Comparison of ENCODE assay signal across 8 cellular contexts in the genomic region with DNA sequence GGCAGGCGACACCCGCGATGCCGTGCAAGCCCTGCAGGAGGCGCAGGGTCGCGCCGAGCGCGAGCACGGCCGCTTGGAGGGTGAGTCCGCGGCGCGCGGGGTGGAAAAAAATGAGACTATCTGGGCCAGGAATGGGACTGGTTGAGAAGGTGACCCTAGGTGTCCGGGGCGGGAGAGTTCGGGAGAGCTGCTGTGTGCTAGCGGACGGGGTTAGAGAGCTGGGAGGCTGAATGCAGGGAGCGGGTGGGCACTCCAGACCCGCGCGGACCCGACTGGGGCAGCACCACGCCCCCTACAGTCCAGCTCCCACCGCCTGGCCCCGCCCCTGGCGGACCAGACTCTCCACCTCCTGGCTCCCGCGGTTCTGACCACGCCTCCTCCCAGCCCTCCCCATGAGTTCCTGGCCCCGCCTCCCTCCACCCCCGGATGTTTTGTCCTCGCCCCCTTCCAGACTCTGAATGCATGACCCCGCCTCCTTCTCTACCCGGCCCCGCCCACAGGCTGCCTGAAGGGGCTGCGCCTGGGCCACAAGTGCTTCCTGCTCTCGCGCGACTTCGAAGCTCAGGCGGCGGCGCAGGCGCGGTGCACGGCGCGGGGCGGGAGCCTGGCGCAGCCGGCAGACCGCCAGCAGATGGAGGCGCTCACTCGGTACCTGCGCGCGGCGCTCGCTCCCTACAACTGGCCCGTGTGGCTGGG. TPM values are rescaled to one million over a fixed set of nuclear protein-coding genes. Genes with fewer than 3 reads are reported as not detected.
DNase-seq lines count a peak whose midpoint lies in the region; ATAC-seq and TF ChIP-seq lines count a peak whose summit lies in the region.

No MANE protein-coding gene starts in this region.

- H3K27me3 ChIP-seq in DOHH2 (ENCODE audit: control insufficient read depth, low read length) = no peaks in the 10 kb centered on the region; the same call in 1 of the 2 replicates
- no peaks in the 10 kb centered on the region for H3K27me3 ChIP-seq in MG63
- H3K27me3 ChIP-seq in adrenal gland = no peaks in the 10 kb centered on the region
- H3K27me3 ChIP-seq in heart left ventricle = peaks cover 0 to 56% (median 20%) of the 10 kb centered on the region in 9 donors
- peaks cover 51% of the 10 kb centered on the region for H3K27me3 ChIP-seq in transverse colon

- TF ChIP-seq EP300 in transverse colon (IDR thresholded peaks at IDR 0.05; ENCODE audit: low read depth) = no peak

- peak overlapping the region; percentile 75 for H3K4me2 ChIP-seq in DOHH2 (ENCODE audit: low read length)

- H3K9me3 ChIP-seq in DOHH2 (ENCODE audit: control insufficient read depth, insufficient read depth, low read length) (no peaks in the 10 kb centered on the region), MG63 (no peaks in the 10 kb centered on the region), adrenal gland (replicated peaks in 1 of 3) (no peaks in the 10 kb centered on the region), heart left ventricle (no peaks in the 10 kb centered on the region), transverse colon (no peaks in the 10 kb centered on the region)

- ATAC-seq in heart left ventricle = peak; percentile 94 to 98 (median 96)

- H3K27ac ChIP-seq in DOHH2 (ENCODE audit: low read depth, low read length) (no peak overlapping the region), adrenal gland (peak overlapping the region in 2 of 5 donors; percentile 76 to 88), heart left ventricle (peak overlapping the region in 9 of 12 donors; percentile 48 to 83 (median 67)), transverse colon (peak overlapping the region; percentile 34 to 83 (median 68))

- TF ChIP-seq POLR2A in adrenal gland (IDR thresholded peaks at IDR 0.05) (peak; percentile 76 to 80), heart left ventricle (IDR thresholded peaks at IDR 0.05) (peak in 1 of 2 donors; percentile 63), transverse colon (IDR thresholded peaks at IDR 0.05) (peak; percentile 22)

- no peaks in the 10 kb centered on the region for H3K79me2 ChIP-seq in DOHH2 (ENCODE audit: control insufficient read depth, low read length)

- WGBS in adrenal gland, 4 donors = 0 to 4% (median 2%) methylated on average over 16 to 65 of the region's 65 CpGs
- 1 to 2% (median 1%) methylated on average over 38 to 65 of the region's 65 CpGs for WGBS in heart left ventricle, 4 donors
- 1% methylated on average over 43 of the region's 65 CpGs; no CpG with 5 or more reads in 1 of the 2 donors for WGBS in transverse colon (ENCODE audit: low coverage in 1 of 2), 2 donors

- intact Hi-C loops in adrenal gland (cut with DNase I) = no loop called here
- intact Hi-C loops in heart left ventricle (cut with DNase I) = no loop called here
- intact Hi-C loops in transverse colon (cut with DNase I; ENCODE audit: low total_unique reads) = no loop called here

- in situ Hi-C loops in transverse colon (cut with MboI; ENCODE audit: low pct_ligation_motif_present in 1 of 4, low pct_unique_long_range_greater_than_20kb in 1 of 4, low sequenced_read_pairs in 3 of 4) = no loop called here

- no peaks in the 10 kb centered on the region for H3K9me2 ChIP-seq in DOHH2 (replicated peaks; ENCODE audit: control insufficient read depth, low read length)

- H3F3A ChIP-seq in DOHH2 (ENCODE audit: control insufficient read depth, insufficient read depth) = no peaks in the 10 kb centered on the region

- H4K20me1 ChIP-seq in DOHH2 (ENCODE audit: control insufficient read depth, insufficient read depth, low read depth, low read length) = no peaks in the 10 kb centered on the region

- DNase-seq in GOT3 (lab: John Stamatoyannopoulos, UW) (peak; percentile 94), MG63 (peak; percentile 99), SW480 (ENCODE audit: low spot score) (peak; percentile 99), adrenal gland (peak; percentile 99 to 100 (median 100)), heart left ventricle (peak; percentile 96 to 99 (median 98)), pons (ENCODE audit: low spot score) (peak; percentile 99), transverse colon (peak; percentile 98)

- H3K36me3 ChIP-seq in DOHH2 (ENCODE audit: control insufficient read depth, low read length) = no peaks in the 10 kb centered on the region
- peaks cover 10% of the 10 kb centered on the region for H3K36me3 ChIP-seq in MG63
- H3K36me3 ChIP-seq in adrenal gland (replicated peaks in 1 of 2) = no peaks in the 10 kb centered on the region
- H3K36me3 ChIP-seq in heart left ventricle = no peaks in the 10 kb centered on the region
- H3K36me3 ChIP-seq in transverse colon = no peaks in the 10 kb centered on the region

- H3K4me1 ChIP-seq in DOHH2 (ENCODE audit: control insufficient read depth, low read length) = peaks cover 30% of the 10 kb centered on the region
- H3K4me1 ChIP-seq in adrenal gland (replicated peaks in 1 of 2) = peaks cover 5 to 35% of the 10 kb centered on the region in 2 donors
- peaks cover 0 to 35% (median 5%) of the 10 kb centered on the region in 12 donors for H3K4me1 ChIP-seq in heart left ventricle
- peaks cover 0 to 23% (median 16%) of the 10 kb centered on the region in 4 donors for H3K4me1 ChIP-seq in transverse colon

- TF ChIP-seq CTCF in DOHH2 (IDR thresholded peaks at IDR 0.05; ENCODE audit: low read depth, low read length, poor library complexity, severe bottlenecking) (peak; percentile 76), adrenal gland (IDR thresholded peaks at IDR 0.05) (peak; percentile 49 to 91 (median 76)), heart left ventricle (IDR thresholded peaks at IDR 0.05) (peak; percentile 45 to 81 (median 68)), transverse colon (IDR thresholded peaks at IDR 0.05) (peak; percentile 54 to 85 (median 69))

- H3K4me3 ChIP-seq in DOHH2 (ENCODE audit: low read length) = peak overlapping the region; percentile 72
- peak overlapping the region; percentile 66 for H3K4me3 ChIP-seq in MG63
- peak overlapping the region in 2 of 4 donors; percentile 33 to 70 for H3K4me3 ChIP-seq in adrenal gland
- peak overlapping the region; percentile 33 to 71 (median 62) for H3K4me3 ChIP-seq in heart left ventricle
- peak overlapping the region; percentile 26 to 62 (median 53) for H3K4me3 ChIP-seq in transverse colon

RNA-seq across cellular contexts. Expression of a gene that starts 1.5 kb away (rescaled TPM):
- 105 and 139 TPM in 2 replicates for total RNA-seq in MG63 (2014; rRNA removed; shearing (Covaris generic); ENCODE audit: low replicate concordance)
- total RNA-seq in adrenal gland (10 to 100 TPM; 14.8 to 53.8 (median 26.6) TPM), heart left ventricle (10 to 100 TPM in 1 of 9 donors, 1 to 10 TPM in 8; 2.4 to 16.6 (median 4.2) TPM), transverse colon (10 to 100 TPM in 1 of 4 donors, 1 to 10 TPM in 3; 2.6 to 11.2 (median 5.1) TPM)
- polyA plus RNA-seq in adrenal gland (10 to 100 TPM in 2 of 3 donors, 1 to 10 TPM in 1; 1.6 to 32.4 (median 31.6) TPM), heart left ventricle (1 to 10 TPM; 2.4 to 7.2 TPM)

RNA-seq across cellular contexts. Expression of a gene that starts 5.1 kb away (rescaled TPM):
- total RNA-seq in MG63 (2014; rRNA removed; shearing (Covaris generic); ENCODE audit: low replicate concordance) = 3.1 and 3.6 TPM in 2 replicates
- total RNA-seq in adrenal gland = 10 to 100 TPM in 4 of 8 donors, 1 to 10 TPM in 4; 4.2 to 13.6 (median 9.0) TPM
- 10 to 100 TPM in 1 of 3 donors, 1 to 10 TPM in 2; 1.5 to 22.6 (median 2.1) TPM for polyA plus RNA-seq in adrenal gland
- 1 to 10 TPM in 1 of 9 donors, under 1 TPM in 7, not detected in 1; 0.28 to 2.1 (median 0.49) TPM for total RNA-seq in heart left ventricle
- under 1 TPM; 0.03 to 0.23 TPM for polyA plus RNA-seq in heart left ventricle
- 1 to 10 TPM in 1 of 4 donors, not detected in 3; 2.2 TPM for total RNA-seq in transverse colon

RNA-seq across cellular contexts. Expression of a gene that starts 45.6 kb away (rescaled TPM):
- not detected in 2 replicates for total RNA-seq in MG63 (2014; rRNA removed; shearing (Covaris generic); ENCODE audit: low replicate concordance)
- total RNA-seq in adrenal gland = not detected
- not detected for polyA plus RNA-seq in adrenal gland
- not detected for total RNA-seq in heart left ventricle
- polyA plus RNA-seq in heart left ventricle = not detected
- not detected for total RNA-seq in transverse colon
